15 cellular contexts compared by ENCODE assay signal in genomic region chr17:58763263-58763662, GRCh38.
DNase-seq lines count a peak whose midpoint lies in the region; ATAC-seq and TF ChIP-seq lines count a peak whose summit lies in the region.
"Had no signal": no experiment of that assay in that cellular context is flagged by ENCODE, and none has a peak within 500 bp of the region (broad histone marks: within the 10 kb centered on the region; RNA-seq: fewer than 3 reads in every experiment).

No MANE protein-coding gene starts in this region.

- peak; percentile 54 for DNase-seq in NCI-H2171 treated with DMSO at 0.1 percent for 48 hours (lab: John Stamatoyannopoulos, UW)
- DNase-seq in NCI-H2171 (lab: John Stamatoyannopoulos, UW): no peak
- DNase-seq in DMS79 (lab: John Stamatoyannopoulos, UW): peak; percentile 12
- DNase-seq in NCI-H69 (lab: John Stamatoyannopoulos, UW): peak; percentile 25
- no peak for DNase-seq in NCI-H2227 (lab: John Stamatoyannopoulos, UW; ENCODE audit: unreplicated experiment)
- DNase-seq in foreskin fibroblast: no peak
- DNase-seq: 8988T; Calu3; CD8-positive, alpha-beta T cell; DMS53; GF-D8; GM23248 had no signal

- TF ChIP-seq CTCF in foreskin fibroblast (IDR thresholded peaks at IDR 0.05; ENCODE audit: low read depth, low read length): no peak

- no peak for ATAC-seq in activated CD4-positive, CD25-positive, alpha-beta regulatory T cell treated with anti-CD3 and anti-CD28 coated beads, Interleukin-2, amount 50 U/mL, for 24 hours
- ATAC-seq: CD8-positive, alpha-beta T cell had no signal

- H3K4me3 ChIP-seq in foreskin fibroblast (ENCODE audit: low read depth in 1 of 2, low read length in 2 of 2): no peak overlapping the region
- H3K4me3 ChIP-seq: BLaER1 treated with 17β-estradiol and CSF1 and Interleukin-3, amounts not matched to agents 10 nM and 100 nM; GM23248; HAP-1 had no signal

Comparison
In these comparisons a context has a peak if more than half of its experiments do, and no peak if none do; other contexts are left out.
1. DNase-seq: peak in NCI-H2171 treated with DMSO at 0.1 percent for 48 hours (single experiment), DMS79 (single experiment) and NCI-H69 (single experiment); none in NCI-H2171 (single experiment), NCI-H2227 (single experiment) and foreskin fibroblast (0 of 2).